In the genomic region with DNA sequence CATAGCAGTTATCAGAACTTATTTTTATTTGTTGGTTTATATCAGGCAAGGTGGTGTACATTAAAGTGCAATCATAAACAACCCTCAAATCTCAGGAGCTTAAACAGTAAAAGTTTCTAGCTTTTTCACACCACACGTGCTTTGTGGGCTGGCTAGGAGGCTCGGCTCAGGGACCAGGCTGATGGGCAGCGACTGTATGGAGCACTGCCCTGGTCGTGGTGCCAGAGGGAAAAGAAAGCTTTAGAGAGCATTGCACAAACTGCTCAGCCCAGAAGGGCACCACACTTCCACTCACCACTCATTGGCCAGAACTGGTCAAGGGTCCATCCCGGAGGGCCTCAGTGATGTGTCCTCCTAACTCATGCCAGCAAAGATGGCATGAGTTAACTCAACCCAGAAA, we compare ENCODE assay signal across 17 cellular contexts.
"Had no signal": no experiment of that assay in that cellular context is flagged by ENCODE, and none has a peak within 500 bp of the region (broad histone marks: within the 10 kb centered on the region; RNA-seq: fewer than 3 reads in every experiment).

No MANE protein-coding gene starts in this region.

- H3K9me3 Mint-ChIP-seq: activated B cell treated with CpG ODN at 0.5 μM for 24 hours; activated CD4-positive, alpha-beta memory T cell treated with anti-CD3 and anti-CD28 coated beads for 36 hours; activated naive CD4-positive, alpha-beta T cell treated with anti-CD3 and anti-CD28 coated beads, Interleukin-2, amount 50 U/mL, for 72 hours; activated T-helper 1 cell treated with anti-CD3 and anti-CD28 coated beads, Interleukin-12 subunit alpha, Interleukin-12 subunit beta, Interleukin-2, Interleukin-4 antibody, amounts not matched to agents 30 ng/mL and 10 ng/mL and 1 ng/mL, durations not matched to agents 14 hours and 24 hours and 36 hours; dendritic cell treated with granulocyte-macrophage colony-stimulating factor and Interleukin-4, amounts not matched to agents 40 ng/mL and 50 ng/mL, for 4 days; naive thymus-derived CD8-positive, alpha-beta T cell had no signal

- H3K27me3 Mint-ChIP-seq: activated CD4-positive, alpha-beta memory T cell treated with anti-CD3 and anti-CD28 coated beads for 36 hours had no signal

- H3K36me3 ChIP-seq: pancreas, thyroid gland had no signal

- H3K4me1 ChIP-seq: pancreas had no signal

- H3K27me3 ChIP-seq: pancreas, thyroid gland had no signal

- H3K9me3 ChIP-seq: pancreas, thyroid gland had no signal

- H3K4me3 Mint-ChIP-seq: activated B cell treated with CpG ODN at 0.5 μM for 24 hours; activated CD4-positive, alpha-beta memory T cell treated with anti-CD3 and anti-CD28 coated beads for 36 hours; activated T-helper 1 cell treated with anti-CD3 and anti-CD28 coated beads, Interleukin-12 subunit alpha, Interleukin-12 subunit beta, Interleukin-2, Interleukin-4 antibody, amounts not matched to agents 30 ng/mL and 10 ng/mL and 1 ng/mL, durations not matched to agents 14 hours and 24 hours and 36 hours; dendritic cell treated with granulocyte-macrophage colony-stimulating factor and Interleukin-4, amounts not matched to agents 40 ng/mL and 50 ng/mL, for 4 days; naive thymus-derived CD8-positive, alpha-beta T cell had no signal

- H3K4me1 Mint-ChIP-seq: activated B cell treated with CpG ODN at 0.5 μM for 24 hours had no signal

- H3K27ac ChIP-seq: pancreas, thyroid gland had no signal

- ATAC-seq: activated naive CD4-positive, alpha-beta T cell treated with anti-CD3 and anti-CD28 coated beads, Interleukin-2, amount 50 U/mL, for 72 hours; naive thymus-derived CD8-positive, alpha-beta T cell; pancreas had no signal

- DNase-seq: activated B cell treated with CpG ODN at 0.5 μM for 24 hours; activated CD4-positive, alpha-beta memory T cell treated with anti-CD3 and anti-CD28 coated beads for 36 hours; activated CD4-positive, alpha-beta T cell treated with anti-CD3 and anti-CD28 coated beads for 4 hours; activated gamma-delta T cell treated with Interleukin-2 at 50 U/mL for 16 hours; activated T-cell treated with anti-CD3 and anti-CD28 coated beads for 4 hours; effector CD8-positive, alpha-beta T cell; mesendoderm; naive thymus-derived CD8-positive, alpha-beta T cell; pancreas; stimulated activated CD4-positive, alpha-beta T cell treated with anti-CD3 and anti-CD28 coated beads, Interleukin-2, amount 100 ng/mL, for 24 hours; stimulated activated naive CD4-positive, alpha-beta T cell treated with Interleukin-2 at 50 U/mL for 16 hours; T-helper 1 cell; T-helper 9 cell had no signal

- H3K36me3 Mint-ChIP-seq: activated CD4-positive, alpha-beta memory T cell treated with anti-CD3 and anti-CD28 coated beads for 36 hours; activated naive CD4-positive, alpha-beta T cell treated with anti-CD3 and anti-CD28 coated beads, Interleukin-2, amount 50 U/mL, for 72 hours; naive thymus-derived CD8-positive, alpha-beta T cell had no signal

- H3K27ac Mint-ChIP-seq: activated B cell treated with CpG ODN at 0.5 μM for 24 hours; activated CD4-positive, alpha-beta memory T cell treated with anti-CD3 and anti-CD28 coated beads for 36 hours; activated T-helper 1 cell treated with anti-CD3 and anti-CD28 coated beads, Interleukin-12 subunit alpha, Interleukin-12 subunit beta, Interleukin-2, Interleukin-4 antibody, amounts not matched to agents 30 ng/mL and 10 ng/mL and 1 ng/mL, durations not matched to agents 14 hours and 24 hours and 36 hours; dendritic cell treated with granulocyte-macrophage colony-stimulating factor and Interleukin-4, amounts not matched to agents 40 ng/mL and 50 ng/mL, for 4 days; naive thymus-derived CD8-positive, alpha-beta T cell had no signal

- H3K4me3 ChIP-seq: pancreas, thyroid gland had no signal
